ENCODE assay signal across 8 cellular contexts in genomic region chr12:102883204-102883799, GRCh38. TPM values are rescaled to one million over a fixed set of nuclear protein-coding genes. Genes with fewer than 3 reads are reported as not detected.
DNase-seq lines count a peak whose midpoint lies in the region; ATAC-seq and TF ChIP-seq lines count a peak whose summit lies in the region.

No MANE protein-coding gene starts in this region.

- no peaks in the 10 kb centered on the region for H3K36me3 ChIP-seq in trophoblast cell (ENCODE audit: control insufficient read depth in 1 of 2, insufficient read depth in 2 of 2, low read length in 2 of 2)

- WGBS in trophoblast cell (ENCODE audit: extremely low coverage, insufficient coverage, insufficient read length): no CpG with 5 or more reads among the region's 8 CpGs

- H3K14ac ChIP-seq in trophoblast cell (ENCODE audit: low read length): no peak overlapping the region

- peak in 1 of 3 donors; percentile 57 for TF ChIP-seq CTCF in omental fat pad (IDR thresholded peaks at IDR 0.05)

- H3K27me3 Mint-ChIP-seq in activated T-cell treated with anti-CD3 and anti-CD28 coated beads, Interleukin-2, amount 50 U/mL, for 72 hours (ENCODE audit: low read depth): peaks cover 16% of the 10 kb centered on the region

- DNase-seq in ELF-1 (ENCODE audit: low read depth, low spot score): peak; percentile 70
- DNase-seq in HK-2 (ENCODE audit: unreplicated experiment): peak; percentile 49
- DNase-seq in NCI-H82 treated with DMSO at 0.1 percent for 48 hours (lab: John Stamatoyannopoulos, UW; ENCODE audit: unreplicated experiment): peak; percentile 20
- peak; percentile 33 to 42 for DNase-seq in activated T-cell treated with anti-CD3 and anti-CD28 coated beads, Interleukin-2, amount 50 U/mL, for 72 hours
- DNase-seq in foreskin melanocyte: peak; percentile 12
- peak; percentile 66 to 85 for DNase-seq in trophoblast cell
- DNase-seq in omental fat pad (ENCODE audit: low spot score): no peak

- H3K9me3 Mint-ChIP-seq in activated T-cell treated with anti-CD3 and anti-CD28 coated beads, Interleukin-2, amount 50 U/mL, for 72 hours: no peaks in the 10 kb centered on the region

- no peak overlapping the region for H4K91ac ChIP-seq in trophoblast cell (ENCODE audit: low read depth, low read length)

- no peak overlapping the region for H3K23ac ChIP-seq in trophoblast cell (ENCODE audit: low read length)

- no peak overlapping the region for H2BK120ac ChIP-seq in trophoblast cell (ENCODE audit: insufficient read depth, low read length, poor library complexity)

- no peak overlapping the region for H3K4me3 Mint-ChIP-seq in activated T-cell treated with anti-CD3 and anti-CD28 coated beads, Interleukin-2, amount 50 U/mL, for 72 hours

- no peak overlapping the region for H3K9ac ChIP-seq in trophoblast cell (ENCODE audit: low read length)

- H3K4me3 ChIP-seq in trophoblast cell (ENCODE audit: low read depth, low read length): no peak overlapping the region

- H4K8ac ChIP-seq in trophoblast cell (ENCODE audit: low read depth, low read length): no peak overlapping the region

- H3K36me3 Mint-ChIP-seq in activated T-cell treated with anti-CD3 and anti-CD28 coated beads, Interleukin-2, amount 50 U/mL, for 72 hours (ENCODE audit: insufficient read depth in 2 of 2): no peaks in the 10 kb centered on the region

- H2AK5ac ChIP-seq in trophoblast cell (ENCODE audit: low read length): no peak overlapping the region

- H2BK5ac ChIP-seq in trophoblast cell (ENCODE audit: low read depth, low read length, poor library complexity): no peak overlapping the region

- peaks cover 6% of the 10 kb centered on the region for H3K4me1 Mint-ChIP-seq in activated T-cell treated with anti-CD3 and anti-CD28 coated beads, Interleukin-2, amount 50 U/mL, for 72 hours (ENCODE audit: low read depth)

- H3K4me2 ChIP-seq in trophoblast cell (ENCODE audit: low read length): no peak overlapping the region

- H3K18ac ChIP-seq in trophoblast cell (ENCODE audit: low read length): no peak overlapping the region

- H3K79me2 ChIP-seq in trophoblast cell (ENCODE audit: control insufficient read depth, insufficient read depth, low read length, poor library complexity): no peaks in the 10 kb centered on the region

- no peak overlapping the region for H2BK12ac ChIP-seq in trophoblast cell (ENCODE audit: low read length)

- no peaks in the 10 kb centered on the region for H3K9me3 ChIP-seq in trophoblast cell (ENCODE audit: insufficient read depth, low read depth, low read length)

- H3K27ac ChIP-seq in trophoblast cell (ENCODE audit: low read depth, low read length): no peak overlapping the region

- H3K4me1 ChIP-seq in trophoblast cell (ENCODE audit: control insufficient read depth in 1 of 2, insufficient read depth in 2 of 2, low read length in 2 of 2): peaks cover 0 to 2% of the 10 kb centered on the region in 2 experiments

- peak in 1 of 2 donors; percentile 66 for ATAC-seq in activated T-cell treated with anti-CD3 and anti-CD28 coated beads, Interleukin-2, amount 50 U/mL, for 72 hours (replicated peaks in 1 of 2)
- ATAC-seq in omental fat pad (ENCODE audit: low FRiP score) (no peak), HG02970 (IDR thresholded peaks at IDR 0.05; ENCODE audit: low FRiP score, unreplicated experiment) (no peak)

- no peak overlapping the region for H3K27ac Mint-ChIP-seq in activated T-cell treated with anti-CD3 and anti-CD28 coated beads, Interleukin-2, amount 50 U/mL, for 72 hours

- H3K79me1 ChIP-seq in trophoblast cell (ENCODE audit: low read length): no peaks in the 10 kb centered on the region

- no peak overlapping the region for H2AFZ ChIP-seq in trophoblast cell (ENCODE audit: insufficient read depth, low read length, poor library complexity)

- H3K27me3 ChIP-seq in trophoblast cell (ENCODE audit: insufficient read depth, low read length): no peaks in the 10 kb centered on the region

- no peak overlapping the region for H3K4ac ChIP-seq in trophoblast cell (ENCODE audit: low read depth, low read length)

- no peak overlapping the region for H4K12ac ChIP-seq in trophoblast cell (ENCODE audit: low read depth, low read length)

RNA-seq across cellular contexts. Expression of gene PAH, which starts 33.7 kb away (rescaled TPM):
- under 1 TPM in 1 of 2 donors, not detected in 1; 0.25 TPM for total RNA-seq in activated T-cell treated with anti-CD3 and anti-CD28 coated beads, Interleukin-2, amount 50 U/mL, for 72 hours
- 0.03 TPM in 1 of 2 replicates, not detected in the other for polyA plus RNA-seq in trophoblast cell (2013)
- under 1 TPM in 1 of 4 donors, not detected in 3; 0.74 TPM for total RNA-seq in omental fat pad
